Comparison of ENCODE assay signal across 13 cellular contexts in the genomic region with DNA sequence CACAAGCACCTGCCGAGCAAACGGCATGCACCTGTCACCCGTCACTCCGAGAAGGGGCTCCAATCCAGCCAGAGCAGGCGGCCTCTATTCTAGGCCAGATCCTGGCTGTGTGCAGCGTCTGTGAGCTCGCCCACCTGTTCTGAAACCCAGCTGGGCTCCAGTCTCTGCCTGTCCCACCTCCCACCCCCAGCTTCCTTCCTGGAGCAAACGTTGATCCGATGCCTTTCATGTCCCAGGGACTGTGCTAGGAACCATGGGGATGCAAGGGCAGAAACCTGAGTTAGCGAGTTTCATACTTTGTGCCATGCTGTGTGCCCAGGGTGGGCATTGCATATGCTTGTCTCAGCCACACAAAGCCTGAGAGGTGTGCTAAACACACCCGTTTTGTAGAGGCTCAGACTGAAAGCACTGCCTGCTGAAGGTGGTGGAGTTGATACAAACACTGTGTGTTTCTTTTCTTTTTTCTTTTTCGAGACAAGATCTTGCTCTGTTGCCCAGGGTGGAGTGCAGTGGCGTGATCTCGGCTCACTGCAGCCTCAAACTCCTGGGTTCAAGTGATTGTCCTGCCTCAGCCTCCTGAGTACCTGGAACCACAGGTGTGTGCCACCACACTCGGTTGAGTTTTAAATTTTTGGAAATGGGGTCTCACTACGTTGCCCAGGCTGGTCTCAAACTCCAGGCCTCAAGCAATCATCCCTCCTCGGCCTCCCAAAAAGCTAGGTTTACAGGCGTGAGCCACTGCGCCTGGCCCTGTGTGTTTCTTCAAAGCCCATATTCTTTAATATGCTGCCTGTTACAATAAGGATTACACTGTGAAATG.
DNase-seq lines count a peak whose midpoint lies in the region; ATAC-seq and TF ChIP-seq lines count a peak whose summit lies in the region.
"Had no signal": no experiment of that assay in that cellular context is flagged by ENCODE, and none has a peak within 500 bp of the region (broad histone marks: within the 10 kb centered on the region; RNA-seq: fewer than 3 reads in every experiment).

No MANE protein-coding gene starts in this region.

- intact Hi-C loops in OCI-LY7 (cut with micrococcal nuclease; ENCODE audit: unreplicated experiment), result no loop called here

- H3K4me1 ChIP-seq in OCI-LY7 (ENCODE audit: insufficient read depth, low read length, poor library complexity, severe bottlenecking), result peaks cover 19% of the 10 kb centered on the region

- no peaks in the 10 kb centered on the region for H3K36me3 Mint-ChIP-seq in progenitor cell of endocrine pancreas (ENCODE audit: insufficient read depth)

- H3K27me3 Mint-ChIP-seq in progenitor cell of endocrine pancreas, result no peaks in the 10 kb centered on the region

- POLR2A ChIA-PET in OCI-LY7 (lab: Charles Lee), result interaction anchor here (1.0 kb wide), 1 partner anchor 264 kb away, joined by 4 read pairs; no protein-coding TSS in a partner anchor

- DNase-seq in NCI-H1417 (lab: John Stamatoyannopoulos, UW), result peak; percentile 8 to 61 (median 30)
- DNase-seq in NCI-H1417 treated with DMSO at 0.1 percent for 48 hours (lab: John Stamatoyannopoulos, UW), result no peak
- no peak for DNase-seq in HL-60 (ENCODE audit: low read depth in 1 of 2, low spot score in 1 of 2)
- DNase-seq in OCI-LY7 (ENCODE audit: low spot score), result peak; percentile 53
- DNase-seq in progenitor cell of endocrine pancreas (ENCODE audit: low spot score, unreplicated experiment), result no peak
- no peak for DNase-seq in activated effector memory CD4-positive, alpha-beta T cell treated with Interleukin-2 at 50 U/mL for 16 hours
- no peak for DNase-seq in SKM-1 (lab: John Stamatoyannopoulos, UW; ENCODE audit: unreplicated experiment)
- DNase-seq: KG1, NCI-H524 treated with DMSO at 0.1 percent for 48 hours, SK-N-SH had no signal

- peak overlapping the region; percentile 10 for H3K27ac Mint-ChIP-seq in progenitor cell of endocrine pancreas

- H2AFZ ChIP-seq in OCI-LY7 (ENCODE audit: low read length), result no peak overlapping the region; the same call in 1 of the 2 replicates

- ATAC-seq in GM18505 (IDR thresholded peaks at IDR 0.05; ENCODE audit: unreplicated experiment), result no peak
- ATAC-seq: A549, gastroesophageal sphincter had no signal

- no peak overlapping the region; the same call in 1 of the 2 replicates for H3K4me2 ChIP-seq in OCI-LY7 (ENCODE audit: low read length)
- H3K4me2 ChIP-seq: A549, SK-N-SH had no signal

- no peaks in the 10 kb centered on the region for H3K9me3 ChIP-seq in OCI-LY7 (ENCODE audit: low read length)
- H3K9me3 ChIP-seq: A549, gastroesophageal sphincter, SK-N-SH had no signal

- H4K20me1 ChIP-seq in OCI-LY7 (ENCODE audit: insufficient read depth, low read length), result no peaks in the 10 kb centered on the region

- no peaks in the 10 kb centered on the region for H3K9me3 Mint-ChIP-seq in progenitor cell of endocrine pancreas (ENCODE audit: low read depth)

- H3K36me3 ChIP-seq in OCI-LY7 (ENCODE audit: insufficient read depth, low read length), result no peaks in the 10 kb centered on the region
- H3K36me3 ChIP-seq: gastroesophageal sphincter had no signal

- no peak for TF ChIP-seq POLR2A in GM18505 (IDR thresholded peaks at IDR 0.05; ENCODE audit: borderline replicate concordance, extremely low read depth, insufficient read depth, insufficient read length)

- H3K27ac ChIP-seq in HL-60 (replicated peaks) (0 out of 2 replicates have a peak overlapping the region, but pooled peaks have one; percentile 17), OCI-LY7 (ENCODE audit: low read depth, low read length, poor library complexity, severe bottlenecking) (no peak overlapping the region)
- H3K27ac ChIP-seq: gastroesophageal sphincter had no signal

- peaks cover 23% of the 10 kb centered on the region for H3K4me1 Mint-ChIP-seq in progenitor cell of endocrine pancreas (ENCODE audit: low read depth)

- H3K4me3 ChIP-seq in HL-60 (replicated peaks; ENCODE audit: insufficient read depth, low read length) (no peak overlapping the region), OCI-LY7 (ENCODE audit: low read depth, low read length, poor library complexity, severe bottlenecking) (no peak overlapping the region)
- H3K4me3 ChIP-seq: A549, gastroesophageal sphincter had no signal

- H3K27me3 ChIP-seq in HL-60 (ENCODE audit: insufficient read depth, poor library complexity, severe bottlenecking), result no peaks in the 10 kb centered on the region
- H3K27me3 ChIP-seq: gastroesophageal sphincter had no signal

- H3K4me3 Mint-ChIP-seq in progenitor cell of endocrine pancreas (ENCODE audit: low read depth), result no peak overlapping the region

- BruUV-seq in OCI-LY7 (replicated peaks; lab: Mats Ljungman, UMichigan), result no TSS peak

- no peaks in the 10 kb centered on the region for H3K79me2 ChIP-seq in OCI-LY7 (ENCODE audit: insufficient read depth, low read depth, low read length)

- H3K9me2 ChIP-seq in OCI-LY7 (ENCODE audit: insufficient read depth, low read length), result no peaks in the 10 kb centered on the region
- H3K9me2 ChIP-seq: SK-N-SH had no signal

- CTCF ChIA-PET in OCI-LY7 (lab: Charles Lee; ENCODE audit: unreplicated experiment), result no interaction called here

- no peak for TF ChIP-seq CTCF in HL-60 (IDR thresholded peaks at IDR 0.05; ENCODE audit: insufficient read depth, low read length)
- no peak for TF ChIP-seq CTCF in OCI-LY7 (conservative IDR thresholded peaks at IDR 0.05; ENCODE audit: low read length)
- TF ChIP-seq CTCF in progenitor cell of endocrine pancreas (IDR thresholded peaks at IDR 0.05; ENCODE audit: unreplicated experiment), result no peak

Comparison
In these comparisons a context has a peak if more than half of its experiments do, and no peak if none do; other contexts are left out.
1. DNase-seq: peak in NCI-H1417 (3 of 3) and OCI-LY7 (single experiment); none in NCI-H1417 treated with DMSO at 0.1 percent for 48 hours (single experiment), HL-60 (0 of 2), progenitor cell of endocrine pancreas (single experiment), activated effector memory CD4-positive, alpha-beta T cell treated with Interleukin-2 at 50 U/mL for 16 hours (single experiment) and SKM-1 (single experiment).